ENCODE assay signal across 8 cellular contexts in the genomic region with DNA sequence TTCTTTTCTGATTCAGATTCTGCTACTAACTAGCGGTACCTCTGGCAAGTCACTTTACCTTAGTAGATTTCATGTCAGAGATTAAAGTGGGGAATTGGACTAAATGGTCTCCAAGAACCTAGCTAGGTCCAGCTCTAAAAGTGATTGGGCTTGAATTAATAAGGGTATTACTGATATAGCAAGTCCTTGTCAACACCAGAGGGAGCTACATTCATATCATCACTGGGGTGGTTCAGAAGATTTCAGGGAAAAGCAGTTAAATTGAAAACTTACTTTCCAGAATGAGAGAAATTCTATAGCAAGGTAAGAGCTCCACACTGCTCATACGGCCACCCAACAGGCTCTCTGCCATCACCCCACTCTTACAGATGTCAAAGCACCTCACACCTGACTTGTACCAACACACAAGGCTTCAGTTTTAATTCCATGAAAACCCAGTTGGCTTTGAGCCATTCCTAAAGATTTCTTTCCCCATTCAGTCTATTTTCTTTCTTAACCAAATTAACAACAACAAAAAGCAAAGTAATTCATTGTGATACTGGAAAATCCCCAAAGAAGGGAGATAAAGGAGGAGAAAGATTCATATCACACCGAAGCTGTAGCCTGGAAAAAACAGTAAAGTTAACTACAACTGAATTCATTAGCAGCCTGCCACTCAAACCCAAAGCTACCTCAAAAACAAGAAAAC. TPM values are rescaled to one million over a fixed set of nuclear protein-coding genes. Genes with fewer than 3 reads are reported as not detected.
DNase-seq lines count a peak whose midpoint lies in the region; ATAC-seq, FAIRE-seq and TF ChIP-seq lines count a peak whose summit lies in the region.

No MANE protein-coding gene starts in this region.

- intact Hi-C loops in tibial artery (cut with DNase I; ENCODE audit: low total_unique reads) = loop anchor here (5.0 kb wide), 1 partner anchor 216 kb away; no protein-coding TSS in a partner anchor

- H3K27me3 ChIP-seq in RWPE2 (ENCODE audit: insufficient read depth, poor library complexity, severe bottlenecking) (no peaks in the 10 kb centered on the region), gastroesophageal sphincter (no peaks in the 10 kb centered on the region), tibial artery (no peaks in the 10 kb centered on the region)

- ATAC-seq in A549 = peak; percentile 62 to 84; a peak in 5 of 6 replicates
- ATAC-seq in RWPE2 (ENCODE audit: low read depth) = peak; percentile 44; the same call in 1 of the 3 replicates
- no peak for ATAC-seq in gastroesophageal sphincter
- no peak for ATAC-seq in GM19455 (IDR thresholded peaks at IDR 0.05; ENCODE audit: unreplicated experiment)

- no peaks in the 10 kb centered on the region for H3K9me3 ChIP-seq in A549
- H3K9me3 ChIP-seq in RWPE2 (ENCODE audit: severe bottlenecking) = no peaks in the 10 kb centered on the region
- no peaks in the 10 kb centered on the region for H3K9me3 ChIP-seq in gastroesophageal sphincter
- no peaks in the 10 kb centered on the region for H3K9me3 ChIP-seq in tibial artery

- FAIRE-seq in A549 (lab: Jason Lieb, UNC) = peak; percentile 85

- no peak overlapping the region for H3K4me2 ChIP-seq in A549

- DNase-seq in A549 (ENCODE audit: low read depth in 1 of 2, low spot score in 1 of 2) (peak; percentile 58 to 73), GM10266 (ENCODE audit: extremely low spot score) (no peak), RWPE2 (ENCODE audit: low spot score) (no peak), tibial artery (no peak), NCI-H226 (no peak)
- DNase-seq in stimulated activated CD4-positive, alpha-beta T cell treated with anti-CD3 and anti-CD28 coated beads, Interleukin-15, amount 100 ng/mL, for 24 hours = no peak

- CTCF ChIA-PET in A549 (lab: Yijun Ruan, JAX) = interaction anchor here (0.6 to 6.2 kb wide), 51 partner anchors 9 to 230 kb away, joined by 3 to 91 read pairs (median 5); partner anchors contain the start of genes ANAPC16 and ASCC1

- peaks cover 39% of the 10 kb centered on the region; the same call in 2 of the 3 replicates for H3K4me1 ChIP-seq in A549
- H3K4me1 ChIP-seq in RWPE2 (ENCODE audit: insufficient read depth, poor library complexity, severe bottlenecking) = no peaks in the 10 kb centered on the region
- H3K4me1 ChIP-seq in gastroesophageal sphincter = peaks cover 0 to 8% (median 0%) of the 10 kb centered on the region in 3 donors
- H3K4me1 ChIP-seq in tibial artery = no peaks in the 10 kb centered on the region

- TF ChIP-seq CTCF in A549 (IDR thresholded peaks at IDR 0.05) (peak; percentile 85), GM10266 (IDR thresholded peaks at IDR 0.05; ENCODE audit: control insufficient read depth, insufficient read depth, low read depth, missing control alignments) (peak; percentile 29), RWPE2 (IDR thresholded peaks at IDR 0.05; ENCODE audit: poor library complexity, severe bottlenecking) (peak; percentile 62), gastroesophageal sphincter (IDR thresholded peaks at IDR 0.05) (peak; percentile 17 to 43 (median 32)), tibial artery (IDR thresholded peaks at IDR 0.05) (peak; percentile 36 to 50)

- TF ChIP-seq RAD21 in A549 (conservative IDR thresholded peaks at IDR 0.05 in 1 of 2, IDR thresholded peaks at IDR 0.05 in 1 of 2) = peak; percentile 85 to 88

- 58% methylated on average over 3 of the region's 3 CpGs for WGBS in A549 (ENCODE audit: missing lambda C conversion rate)
- 86 to 96% methylated on average over 3 of the region's 3 CpGs for WGBS in gastroesophageal sphincter (ENCODE audit: low coverage in 1 of 2), 2 donors

- H3K36me3 ChIP-seq in RWPE2 (ENCODE audit: low read depth) (peaks cover 15% of the 10 kb centered on the region), gastroesophageal sphincter (peaks cover 0 to 28% of the 10 kb centered on the region in 2 donors), tibial artery (peaks cover 0 to 15% (median 1%) of the 10 kb centered on the region in 3 donors)

- no peak for TF ChIP-seq EP300 in A549 (IDR thresholded peaks at IDR 0.05)
- no peak for TF ChIP-seq EP300 in gastroesophageal sphincter (IDR thresholded peaks at IDR 0.05)

- H3K27ac ChIP-seq in A549 (peak overlapping the region; percentile 51 to 65), RWPE2 (ENCODE audit: poor library complexity, severe bottlenecking) (no peak overlapping the region), gastroesophageal sphincter (no peak overlapping the region), tibial artery (no peak overlapping the region)

- POLR2A ChIA-PET in A549 (lab: Yijun Ruan, JAX) = interaction anchor here (0.5 to 2.1 kb wide), 6 partner anchors 89 to 194 kb away, joined by 4 to 14 read pairs (median 5); partner anchors contain the start of genes ANAPC16, ASCC1 and DDIT4

- no peak overlapping the region for H3K4me3 ChIP-seq in A549
- no peak overlapping the region for H3K4me3 ChIP-seq in RWPE2 (ENCODE audit: severe bottlenecking)
- H3K4me3 ChIP-seq in gastroesophageal sphincter = no peak overlapping the region
- H3K4me3 ChIP-seq in tibial artery = no peak overlapping the region

- TF ChIP-seq POLR2A in A549 (IDR thresholded peaks at IDR 0.05; ENCODE audit: low read length) (no peak), gastroesophageal sphincter (IDR thresholded peaks at IDR 0.05) (no peak)

TF ChIP-seq in A549, 52 proteins besides CTCF, POLR2A, EP300 and RAD21:
- TF ChIP-seq SMC3 (IDR thresholded peaks at IDR 0.05) (peak; percentile 91), KDM1A (IDR thresholded peaks at IDR 0.05; ENCODE audit: low read depth) (no peak)

RNA-seq across cellular contexts. Expression of gene SPOCK2, which starts 38.0 kb away (rescaled TPM):
- polyA plus RNA-seq in A549 (2011; rRNA removed) (0.52 and 0.61 TPM in 2 replicates), A549 (2017; fragmentation: RNase III; extraction: RNeasy Plus Mini Kit Qiagen cat#74134 plus additional on column Dnase treatment) (0.55 to 0.73 TPM (median 0.67 TPM) in 3 replicates)
- polyA plus RNA-seq in A549 (2012; cell fraction: cytosol; rRNA removed) = 0.48 and 0.61 TPM in 2 replicates
- polyA plus RNA-seq in A549 (2012; cell fraction: nucleus; rRNA removed) = 4.0 and 4.8 TPM in 2 replicates
- polyA minus RNA-seq in A549 (2011; rRNA and poly(A)+ RNA removed) = 0.99 and 1.4 TPM in 2 replicates
- total RNA-seq in gastroesophageal sphincter = 1 to 10 TPM; 6.2 to 9.2 (median 7.9) TPM

Comparison
In these comparisons a context has a peak if more than half of its experiments do, and no peak if none do; other contexts are left out.
1. ATAC-seq: peak in A549 (2 of 2) and RWPE2 (single experiment); none in gastroesophageal sphincter (single experiment) and GM19455 (single experiment).
2. DNase-seq: peak in A549 (2 of 2); none in GM10266 (single experiment), RWPE2 (single experiment), tibial artery (0 of 2), stimulated activated CD4-positive, alpha-beta T cell treated with anti-CD3 and anti-CD28 coated beads, Interleukin-15, amount 100 ng/mL, for 24 hours (single experiment) and NCI-H226 (single experiment).
3. H3K27ac ChIP-seq: peak in A549 (2 of 2); none in RWPE2 (single experiment), gastroesophageal sphincter (0 of 4) and tibial artery (0 of 2).
4. CTCF ChIP-seq: peak in every context shown above with its lines; median percentile 85 in A549; 62 in RWPE2; 43 in tibial artery; 32 in gastroesophageal sphincter; 29 in GM10266.